Comparison of ENCODE assay signal across 19 cellular contexts in the genomic region with DNA sequence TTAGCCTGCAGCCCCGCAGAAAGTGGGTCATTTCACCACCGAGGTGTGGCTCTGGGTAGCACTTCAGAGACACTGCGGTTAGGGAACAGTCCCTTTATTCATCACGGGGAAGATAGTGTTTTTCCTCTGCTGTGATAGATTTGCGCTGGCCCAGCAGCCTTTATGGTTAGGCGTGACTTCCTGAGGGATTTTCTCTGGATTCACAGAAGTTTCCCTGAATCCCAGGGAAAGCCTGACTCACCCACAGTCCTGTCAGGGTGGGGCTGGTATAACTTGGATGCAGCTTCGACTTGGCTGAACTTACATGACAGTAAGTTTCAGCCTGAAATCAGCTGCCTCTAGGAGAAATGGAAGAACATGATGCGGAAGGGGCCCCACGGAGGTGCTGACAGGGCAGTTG.
DNase-seq lines count a peak whose midpoint lies in the region; ATAC-seq, FAIRE-seq and TF ChIP-seq lines count a peak whose summit lies in the region.
"Had no signal": no experiment of that assay in that cellular context is flagged by ENCODE, and none has a peak within 500 bp of the region (broad histone marks: within the 10 kb centered on the region; RNA-seq: fewer than 3 reads in every experiment).

No MANE protein-coding gene starts in this region.

- no peak overlapping the region for H3K4me3 Mint-ChIP-seq in activated CD8-positive, alpha-beta memory T cell treated with anti-CD3 and anti-CD28 coated beads, Interleukin-2, amount 10 ng/mL, durations not matched to agents 7 days and 5 days
- H3K4me3 Mint-ChIP-seq: CD8-positive, alpha-beta T cell; IgD-negative memory B cell had no signal

- TF ChIP-seq CTCF in endothelial cell of umbilical vein (IDR thresholded peaks at IDR 0.05; ENCODE audit: extremely low read depth in 1 of 2, insufficient read depth in 1 of 2, low read depth in 1 of 2, low read length in 2 of 2) (no peak), tibial artery (IDR thresholded peaks at IDR 0.05) (no peak), ovary (IDR thresholded peaks at IDR 0.05) (no peak)

- H3K9ac ChIP-seq in endothelial cell of umbilical vein (replicated peaks; ENCODE audit: extremely low read depth, insufficient read depth, low read length): no peak overlapping the region

- no peaks in the 10 kb centered on the region for H4K20me1 ChIP-seq in endothelial cell of umbilical vein (replicated peaks; ENCODE audit: control insufficient read depth, extremely low read depth, insufficient read depth, low read length)

- no peaks in the 10 kb centered on the region for H3K36me3 Mint-ChIP-seq in activated CD8-positive, alpha-beta memory T cell treated with anti-CD3 and anti-CD28 coated beads, Interleukin-2, amount 10 ng/mL, durations not matched to agents 7 days and 5 days
- H3K36me3 Mint-ChIP-seq: CD8-positive, alpha-beta T cell; IgD-negative memory B cell had no signal

- H3K27ac ChIP-seq in endothelial cell of umbilical vein (ENCODE audit: insufficient read depth, low read depth, low read length) (no peak overlapping the region), tibial artery (no peak overlapping the region), ovary (no peak overlapping the region)
- H3K27ac ChIP-seq: ascending aorta, SK-N-MC, stomach had no signal

- TF ChIP-seq POLR2A in endothelial cell of umbilical vein (IDR thresholded peaks at IDR 0.05; ENCODE audit: low read depth, low read length): no peak
- TF ChIP-seq POLR2A in ovary (IDR thresholded peaks at IDR 0.05): no peak

- ATAC-seq in activated CD8-positive, alpha-beta memory T cell treated with anti-CD3 and anti-CD28 coated beads, Interleukin-2, amount 10 ng/mL, durations not matched to agents 7 days and 5 days: no peak
- ATAC-seq: CD8-positive, alpha-beta T cell had no signal

- TF ChIP-seq EP300 in ovary (IDR thresholded peaks at IDR 0.05): no peak

- no peak for FAIRE-seq in endothelial cell of umbilical vein (lab: Jason Lieb, UNC)

- no peaks in the 10 kb centered on the region for H3K27me3 Mint-ChIP-seq in activated CD8-positive, alpha-beta memory T cell treated with anti-CD3 and anti-CD28 coated beads, Interleukin-2, amount 10 ng/mL, durations not matched to agents 7 days and 5 days
- H3K27me3 Mint-ChIP-seq: IgD-negative memory B cell had no signal

- H3K4me1 ChIP-seq in endothelial cell of umbilical vein (ENCODE audit: control insufficient read depth, extremely low read depth, insufficient read depth, low read length): peaks cover 13% of the 10 kb centered on the region
- no peaks in the 10 kb centered on the region for H3K4me1 ChIP-seq in tibial artery
- H3K4me1 ChIP-seq in ovary (ENCODE audit: insufficient read depth): no peaks in the 10 kb centered on the region
- H3K4me1 ChIP-seq: ascending aorta, stomach had no signal

- H3K36me3 ChIP-seq in endothelial cell of umbilical vein (ENCODE audit: control insufficient read depth in 2 of 2, extremely low read depth in 1 of 2, insufficient read depth in 2 of 2, low read length in 2 of 2) (no peaks in the 10 kb centered on the region), tibial artery (no peaks in the 10 kb centered on the region), ovary (no peaks in the 10 kb centered on the region)
- H3K36me3 ChIP-seq: ascending aorta, stomach had no signal

- H3K9me3 ChIP-seq in endothelial cell of umbilical vein (replicated peaks; ENCODE audit: control insufficient read depth, insufficient read depth, low read length) (no peaks in the 10 kb centered on the region), tibial artery (no peaks in the 10 kb centered on the region), ovary (no peaks in the 10 kb centered on the region)
- H3K9me3 ChIP-seq: ascending aorta had no signal

- no peaks in the 10 kb centered on the region for H3K79me2 ChIP-seq in endothelial cell of umbilical vein (ENCODE audit: control insufficient read depth, insufficient read depth, low read length)

- CTCF ChIA-PET in endothelial cell of umbilical vein (lab: Charles Lee): interaction anchor here (0.8 kb wide), 1 partner anchor 93 kb away, joined by 3 read pairs; no protein-coding TSS in a partner anchor
- CTCF ChIA-PET in activated CD8-positive, alpha-beta memory T cell treated with anti-CD3 and anti-CD28 coated beads, Interleukin-2, amount 10 ng/mL, durations not matched to agents 7 days and 5 days (lab: Charles Lee): no interaction called here

- POLR2A ChIA-PET in endothelial cell of umbilical vein (lab: Charles Lee): no interaction called here

- H3K4me3 ChIP-seq in endothelial cell of umbilical vein (replicated peaks in 1 of 3; ENCODE audit: insufficient read depth in 1 of 3, low read depth in 1 of 3, low read length in 3 of 3) (no peak overlapping the region), tibial artery (no peak overlapping the region), ovary (no peak overlapping the region)
- H3K4me3 ChIP-seq: ascending aorta, SK-N-MC, stomach had no signal

- DNase-seq in LHCN-M2 (ENCODE audit: low read depth): peak; percentile 21
- peak; percentile 65 for DNase-seq in endothelial cell of umbilical vein (ENCODE audit: low read depth, low spot score)
- peak; percentile 42 for DNase-seq in kidney tubule cell (ENCODE audit: low spot score)
- DNase-seq in tibial artery: peak; percentile 59 to 70
- no peak for DNase-seq in NCI-H510A treated with DMSO at 0.1 percent for 48 hours (lab: John Stamatoyannopoulos, UW)
- DNase-seq in ovary: no peak
- no peak for DNase-seq in activated CD8-positive, alpha-beta memory T cell treated with anti-CD3 and anti-CD28 coated beads, Interleukin-2, amount 10 ng/mL, durations not matched to agents 7 days and 5 days
- no peak for DNase-seq in HuH-7 (ENCODE audit: low spot score)
- DNase-seq: activated CD4-positive, CD25-positive, alpha-beta regulatory T cell treated with anti-CD3 and anti-CD28 coated beads, Interleukin-2, amount 50 U/mL, for 72 hours; activated T-cell treated with anti-CD3 and anti-CD28 coated beads, Interleukin-2, amount 50 U/mL, for 1 hour; CD8-positive, alpha-beta T cell; effector memory CD4-positive, alpha-beta T cell; midbrain; NCI-H1436; posterior cingulate gyrus; stomach had no signal

- no peaks in the 10 kb centered on the region for H3K9me1 ChIP-seq in endothelial cell of umbilical vein (replicated peaks; ENCODE audit: control insufficient read depth, extremely low read depth, insufficient read depth, low read length)

- no peaks in the 10 kb centered on the region for H3K4me1 Mint-ChIP-seq in activated CD8-positive, alpha-beta memory T cell treated with anti-CD3 and anti-CD28 coated beads, Interleukin-2, amount 10 ng/mL, durations not matched to agents 7 days and 5 days
- H3K4me1 Mint-ChIP-seq: IgD-negative memory B cell had no signal

- no peaks in the 10 kb centered on the region for H3K9me3 Mint-ChIP-seq in activated CD8-positive, alpha-beta memory T cell treated with anti-CD3 and anti-CD28 coated beads, Interleukin-2, amount 10 ng/mL, durations not matched to agents 7 days and 5 days (ENCODE audit: low read depth)
- H3K9me3 Mint-ChIP-seq: CD8-positive, alpha-beta T cell had no signal

- no peak overlapping the region for H3K27ac Mint-ChIP-seq in activated CD8-positive, alpha-beta memory T cell treated with anti-CD3 and anti-CD28 coated beads, Interleukin-2, amount 10 ng/mL, durations not matched to agents 7 days and 5 days
- H3K27ac Mint-ChIP-seq: CD8-positive, alpha-beta T cell; IgD-negative memory B cell had no signal

- intact Hi-C loops in endothelial cell of umbilical vein (cut with micrococcal nuclease): no loop called here
- intact Hi-C loops in tibial artery (cut with DNase I; ENCODE audit: low total_unique reads): no loop called here
- intact Hi-C loops in ovary (cut with DNase I): no loop called here

- H3K27me3 ChIP-seq in endothelial cell of umbilical vein (ENCODE audit: control insufficient read depth in 2 of 2, insufficient read depth in 2 of 2, low read length in 2 of 2) (no peaks in the 10 kb centered on the region), tibial artery (no peaks in the 10 kb centered on the region), ovary (no peaks in the 10 kb centered on the region)
- H3K27me3 ChIP-seq: ascending aorta, stomach had no signal

- H3K4me2 ChIP-seq in endothelial cell of umbilical vein (ENCODE audit: insufficient read depth, low read length): peak overlapping the region; percentile 7

- dilution Hi-C loops in endothelial cell of umbilical vein (cut with MboI; ENCODE audit: extremely low pct_ligation_motif_present, low sequenced_read_pairs): no loop called here

- 67 to 81% (median 78%) methylated on average over 9 of the region's 9 CpGs for WGBS in ovary, 3 donors

- H2AFZ ChIP-seq in endothelial cell of umbilical vein (ENCODE audit: low read depth, low read length): peak overlapping the region; percentile 40

- no TSS peak for BruUV-seq in endothelial cell of umbilical vein (replicated peaks; lab: Mats Ljungman, UMichigan)

TF ChIP-seq in endothelial cell of umbilical vein, 7 proteins besides CTCF, POLR2A, EP300 and RAD21:
- TF ChIP-seq GATA2 (IDR thresholded peaks at IDR 0.05; ENCODE audit: insufficient read depth, insufficient read length, low read depth, low read length) (no peak), JUN (IDR thresholded peaks at IDR 0.05; ENCODE audit: borderline replicate concordance, insufficient read depth, insufficient read length, low read depth) (no peak), FOS (IDR thresholded peaks at IDR 0.05; ENCODE audit: borderline replicate concordance, insufficient read depth, low read length) (peak; percentile 81)

Comparison
In these comparisons a context has a peak if more than half of its experiments do, and no peak if none do; other contexts are left out.
1. DNase-seq: peak in LHCN-M2 (single experiment), endothelial cell of umbilical vein (single experiment), kidney tubule cell (single experiment) and tibial artery (2 of 2); none in NCI-H510A treated with DMSO at 0.1 percent for 48 hours (single experiment), ovary (0 of 5), activated CD8-positive, alpha-beta memory T cell treated with anti-CD3 and anti-CD28 coated beads, Interleukin-2, amount 10 ng/mL, durations not matched to agents 7 days and 5 days (single experiment) and HuH-7 (single experiment).